In genomic region chr5:7207979-7208378, GRCh38 we compare ENCODE assay signal across 27 cellular contexts.
"Had no signal": no experiment of that assay in that cellular context is flagged by ENCODE, and none has a peak within 500 bp of the region (broad histone marks: within the 10 kb centered on the region; RNA-seq: fewer than 3 reads in every experiment).

No MANE protein-coding gene starts in this region.

- H3K27me3 Mint-ChIP-seq: activated CD4-positive, alpha-beta memory T cell treated with anti-CD3 and anti-CD28 coated beads, Interleukin-2, amount 10 ng/mL, durations not matched to agents 7 days and 5 days; activated CD4-positive, alpha-beta T cell treated with anti-CD3 and anti-CD28 coated beads, Interleukin-2, amount 10 ng/mL, durations not matched to agents 7 days and 5 days; activated naive CD4-positive, alpha-beta T cell treated with anti-CD3 and anti-CD28 coated beads, Interleukin-2, amount 10 ng/mL, durations not matched to agents 7 days and 5 days; activated naive CD8-positive, alpha-beta T cell treated with anti-CD3 and anti-CD28 coated beads, Interleukin-2, amount 10 ng/mL, durations not matched to agents 7 days and 5 days; activated T-cell treated with anti-CD3 and anti-CD28 coated beads, Interleukin-2, amount 50 U/mL, for 24 hours; progenitor cell of endocrine pancreas; stimulated activated naive CD8-positive, alpha-beta T cell treated with anti-CD3 and anti-CD28 coated beads, Interleukin-15, Interleukin-2, amounts not matched to agents 100 ng/mL and 50 ng/mL, for 24 hours; T-helper 17 cell had no signal

- H3K4me1 ChIP-seq: right lobe of liver, upper lobe of right lung had no signal

- H3K36me3 ChIP-seq: neutrophil, ovary, right lobe of liver, thyroid gland, upper lobe of right lung had no signal

- H3K27ac Mint-ChIP-seq: activated CD4-positive, alpha-beta memory T cell treated with anti-CD3 and anti-CD28 coated beads, Interleukin-2, amount 10 ng/mL, durations not matched to agents 7 days and 5 days; activated CD4-positive, alpha-beta T cell treated with anti-CD3 and anti-CD28 coated beads, Interleukin-2, amount 10 ng/mL, durations not matched to agents 7 days and 5 days; activated naive CD4-positive, alpha-beta T cell treated with anti-CD3 and anti-CD28 coated beads, Interleukin-2, amount 10 ng/mL, durations not matched to agents 7 days and 5 days; activated naive CD8-positive, alpha-beta T cell treated with anti-CD3 and anti-CD28 coated beads, Interleukin-2, amount 10 ng/mL, durations not matched to agents 7 days and 5 days; activated T-cell treated with anti-CD3 and anti-CD28 coated beads, Interleukin-2, amount 50 U/mL, for 24 hours; immature natural killer cell; mesothelial cell of epicardium; naive thymus-derived CD4-positive, alpha-beta T cell; stimulated activated naive CD8-positive, alpha-beta T cell treated with anti-CD3 and anti-CD28 coated beads, Interleukin-15, Interleukin-2, amounts not matched to agents 100 ng/mL and 50 ng/mL, for 24 hours; T-helper 17 cell; WTC11 had no signal

- H3K36me3 Mint-ChIP-seq: activated naive CD4-positive, alpha-beta T cell treated with anti-CD3 and anti-CD28 coated beads, Interleukin-2, amount 10 ng/mL, durations not matched to agents 7 days and 5 days; activated naive CD8-positive, alpha-beta T cell treated with anti-CD3 and anti-CD28 coated beads, Interleukin-2, amount 10 ng/mL, durations not matched to agents 7 days and 5 days; mesothelial cell of epicardium; naive thymus-derived CD4-positive, alpha-beta T cell; WTC11 had no signal

- H3K9me3 ChIP-seq: neutrophil, ovary, right lobe of liver, thyroid gland, upper lobe of right lung had no signal

- H3K4me3 Mint-ChIP-seq: activated CD4-positive, alpha-beta memory T cell treated with anti-CD3 and anti-CD28 coated beads, Interleukin-2, amount 10 ng/mL, durations not matched to agents 7 days and 5 days; activated CD4-positive, alpha-beta T cell treated with anti-CD3 and anti-CD28 coated beads, Interleukin-2, amount 10 ng/mL, durations not matched to agents 7 days and 5 days; activated naive CD4-positive, alpha-beta T cell treated with anti-CD3 and anti-CD28 coated beads, Interleukin-2, amount 10 ng/mL, durations not matched to agents 7 days and 5 days; activated naive CD8-positive, alpha-beta T cell treated with anti-CD3 and anti-CD28 coated beads, Interleukin-2, amount 10 ng/mL, durations not matched to agents 7 days and 5 days; activated T-cell treated with anti-CD3 and anti-CD28 coated beads, Interleukin-2, amount 50 U/mL, for 24 hours; immature natural killer cell; mesothelial cell of epicardium; naive thymus-derived CD4-positive, alpha-beta T cell; stimulated activated naive CD8-positive, alpha-beta T cell treated with anti-CD3 and anti-CD28 coated beads, Interleukin-15, Interleukin-2, amounts not matched to agents 100 ng/mL and 50 ng/mL, for 24 hours; T-helper 17 cell; WTC11 had no signal

- H3K4me3 ChIP-seq: ovary, right lobe of liver, thyroid gland, upper lobe of right lung had no signal

- ATAC-seq: left colon; naive thymus-derived CD4-positive, alpha-beta T cell; T-helper 17 cell; upper lobe of right lung; WTC11 had no signal

- H3K4me1 Mint-ChIP-seq: activated CD4-positive, alpha-beta memory T cell treated with anti-CD3 and anti-CD28 coated beads, Interleukin-2, amount 10 ng/mL, durations not matched to agents 7 days and 5 days; activated CD4-positive, alpha-beta T cell treated with anti-CD3 and anti-CD28 coated beads, Interleukin-2, amount 10 ng/mL, durations not matched to agents 7 days and 5 days; activated naive CD4-positive, alpha-beta T cell treated with anti-CD3 and anti-CD28 coated beads, Interleukin-2, amount 10 ng/mL, durations not matched to agents 7 days and 5 days; activated naive CD8-positive, alpha-beta T cell treated with anti-CD3 and anti-CD28 coated beads, Interleukin-2, amount 10 ng/mL, durations not matched to agents 7 days and 5 days; immature natural killer cell; naive thymus-derived CD4-positive, alpha-beta T cell; T-helper 17 cell; WTC11 had no signal

- H3K27ac ChIP-seq: neutrophil, ovary, right lobe of liver, upper lobe of right lung had no signal

- DNase-seq: activated CD4-positive, alpha-beta memory T cell treated with anti-CD3 and anti-CD28 coated beads, Interleukin-2, amount 10 ng/mL, durations not matched to agents 7 days and 5 days; activated CD4-positive, alpha-beta T cell treated with anti-CD3 and anti-CD28 coated beads for 1 hour; activated CD4-positive, alpha-beta T cell treated with anti-CD3 and anti-CD28 coated beads, Interleukin-2, amount 10 ng/mL, durations not matched to agents 7 days and 5 days; activated CD8-positive, alpha-beta memory T cell treated with anti-CD3 and anti-CD28 coated beads, Interleukin-2, amount 50 U/mL, for 48 hours; activated gamma-delta T cell; activated naive CD4-positive, alpha-beta T cell treated with anti-CD3 and anti-CD28 coated beads, Interleukin-2, amount 10 ng/mL, durations not matched to agents 7 days and 5 days; activated naive CD8-positive, alpha-beta T cell treated with anti-CD3 and anti-CD28 coated beads, Interleukin-2, amount 10 ng/mL, durations not matched to agents 7 days and 5 days; activated T-cell treated with anti-CD3 and anti-CD28 coated beads, Interleukin-2, amount 50 U/mL, for 24 hours; central memory CD4-positive, alpha-beta T cell; head of caudate nucleus; hypothalamus; immature natural killer cell; kidney; left colon; naive thymus-derived CD4-positive, alpha-beta T cell; ovary; right lobe of liver; stimulated activated CD4-positive, alpha-beta T cell treated with anti-CD3 and anti-CD28 coated beads, Interleukin-2, amount 100 ng/mL, for 48 hours; substantia nigra; T-helper 17 cell; thyroid gland; upper lobe of right lung had no signal

- H3K27me3 ChIP-seq: neutrophil, ovary, right lobe of liver, thyroid gland, upper lobe of right lung had no signal

- H3K9me3 Mint-ChIP-seq: activated CD4-positive, alpha-beta memory T cell treated with anti-CD3 and anti-CD28 coated beads, Interleukin-2, amount 10 ng/mL, durations not matched to agents 7 days and 5 days; mesothelial cell of epicardium had no signal
